Comparison of ENCODE assay signal across 9 cellular contexts in the genomic region with DNA sequence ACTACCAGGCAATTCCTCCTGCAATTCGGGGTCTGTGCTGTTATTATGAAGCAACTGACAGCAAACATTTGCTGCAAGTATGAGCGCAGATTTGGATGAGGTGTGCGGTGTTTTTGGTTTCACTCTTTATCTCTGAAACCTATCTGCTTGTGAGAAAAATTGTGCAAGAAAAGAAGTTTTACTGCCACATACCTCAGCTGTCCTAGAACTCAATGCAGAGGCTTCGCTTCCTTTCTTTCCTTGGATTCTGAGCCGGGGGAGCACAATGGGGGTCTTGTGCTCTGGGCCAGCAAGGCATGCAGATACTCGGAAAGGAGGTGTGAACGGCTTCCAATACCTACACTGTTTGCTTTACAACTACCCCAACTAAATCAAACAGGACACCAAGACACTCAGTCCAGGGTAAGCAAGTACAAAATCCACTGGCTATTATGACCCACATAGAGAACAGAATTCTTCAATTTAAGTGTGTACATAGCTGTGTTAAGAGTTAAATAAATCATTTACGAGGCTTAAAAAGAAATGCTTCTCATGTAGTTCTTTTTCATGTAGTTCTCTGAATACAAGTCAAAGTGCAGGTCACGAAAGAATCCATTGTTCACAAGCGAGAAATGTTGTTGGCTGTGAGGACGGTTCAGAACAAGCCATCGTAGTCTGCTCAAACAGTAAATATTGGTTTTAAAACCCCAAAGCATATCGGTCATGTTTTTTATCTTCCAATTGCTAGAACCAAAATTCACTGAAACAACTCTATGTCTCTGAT. TPM values are rescaled to one million over a fixed set of nuclear protein-coding genes. Genes with fewer than 3 reads are reported as not detected.
A peak's percentile ranks its signal among the peaks of the same experiment; 100 is the strongest.
DNase-seq lines count a peak whose midpoint lies in the region; ATAC-seq, FAIRE-seq and TF ChIP-seq lines count a peak whose summit lies in the region.
"Had no signal": no experiment of that assay in that cellular context is flagged by ENCODE, and none has a peak within 500 bp of the region (broad histone marks: within the 10 kb centered on the region; RNA-seq: fewer than 3 reads in every experiment).

No MANE protein-coding gene starts in this region.

- H3K23me2 ChIP-seq in H1 (ENCODE audit: low read depth, low read length): no peaks in the 10 kb centered on the region

- peak overlapping the region; percentile 50 for H2BK120ac ChIP-seq in H1 (replicated peaks; ENCODE audit: low read depth, low read length)

- no peaks in the 10 kb centered on the region for H3K4me1 Mint-ChIP-seq in CD8-positive, alpha-beta T cell (ENCODE audit: low read depth)

- no peak overlapping the region for H3K9ac ChIP-seq in Loucy (ENCODE audit: low read depth, low read length, poor library complexity, severe bottlenecking)
- H3K9ac ChIP-seq in H1 (replicated peaks in 1 of 4; ENCODE audit: extremely low read depth in 1 of 4, low read depth in 3 of 4, low read length in 3 of 4): no peak overlapping the region
- peak overlapping the region; percentile 79 for H3K9ac ChIP-seq in mucosa of stomach (ENCODE audit: low read length)

- H2BK12ac ChIP-seq in H1 (ENCODE audit: low read depth, low read length): no peak overlapping the region; the same call in 1 of the 2 replicates

- H3K18ac ChIP-seq in H1 (ENCODE audit: extremely low read depth, low read length): 0 out of 2 replicates have a peak overlapping the region, but pooled peaks have one; percentile 11

- no peak for TF ChIP-seq RAD21 in H1 (IDR thresholded peaks at IDR 0.05 in 1 of 2, conservative IDR thresholded peaks at IDR 0.05 in 1 of 2; ENCODE audit: low read depth in 2 of 2, low read length in 2 of 2)

- peak overlapping the region; percentile 34 for H3K4ac ChIP-seq in H1 (replicated peaks; ENCODE audit: insufficient read length, low read depth, low read length)

- H3K4me1 ChIP-seq in Loucy (ENCODE audit: insufficient read depth, low read length, poor library complexity, severe bottlenecking) (peaks cover 13% of the 10 kb centered on the region), H1 (replicated peaks in 1 of 4; ENCODE audit: control insufficient read depth in 3 of 4, insufficient read depth in 4 of 4, low read length in 3 of 4) (peaks cover 5 to 18% (median 12%) of the 10 kb centered on the region in 4 experiments; a peak in 6 of 7 replicates), mucosa of stomach (ENCODE audit: control insufficient read depth, insufficient read depth, low read length) (peaks cover 8% of the 10 kb centered on the region)
- no peaks in the 10 kb centered on the region for H3K4me1 ChIP-seq in CD8-positive, alpha-beta T cell (ENCODE audit: insufficient read depth, low read length)

- no peak overlapping the region for H2BK15ac ChIP-seq in H1 (ENCODE audit: low read length)

- no peak overlapping the region for H2BK20ac ChIP-seq in H1 (ENCODE audit: low read length)

- no peak for ATAC-seq in CD8-positive, alpha-beta T cell

- H2AFZ ChIP-seq in Loucy (ENCODE audit: low read length) (peak overlapping the region; percentile 82), H1 (ENCODE audit: low read length) (peak overlapping the region; percentile 84)

- H3K4me3 ChIP-seq in Loucy (ENCODE audit: low read length, poor library complexity, severe bottlenecking): peak overlapping the region; percentile 60
- no peak overlapping the region for H3K4me3 ChIP-seq in H1 (ENCODE audit: extremely low read depth in 1 of 4, insufficient read depth in 2 of 4, low read depth in 3 of 4, low read length in 4 of 4)
- peak overlapping the region; percentile 71 for H3K4me3 ChIP-seq in mucosa of stomach (ENCODE audit: low read length)
- H3K4me3 ChIP-seq in CD8-positive, alpha-beta T cell (ENCODE audit: low read depth, low read length): no peak overlapping the region

- intact Hi-C loops in CD8-positive, alpha-beta T cell (cut with DNase I, micrococcal nuclease): no loop called here

- DNase-seq in H1 (ENCODE audit: low read depth in 1 of 2, low spot score in 2 of 2) (no peak), NCI-H2196 treated with DMSO at 0.1 percent for 48 hours (lab: John Stamatoyannopoulos, UW; ENCODE audit: unreplicated experiment) (no peak), DMS153 (lab: John Stamatoyannopoulos, UW) (no peak), erythroblast (lab: John Stamatoyannopoulos, UW) (no peak)
- DNase-seq in CD8-positive, alpha-beta T cell: no peak
- DNase-seq: activated CD8-positive, alpha-beta memory T cell treated with anti-CD3 and anti-CD28 coated beads, Interleukin-2, amount 50 U/mL, for 4 hours had no signal

- no peak overlapping the region for H3K27ac ChIP-seq in H1 (ENCODE audit: low read depth, low read length)
- no peak overlapping the region for H3K27ac ChIP-seq in CD8-positive, alpha-beta T cell (ENCODE audit: low read depth, low read length)

- no peaks in the 10 kb centered on the region for H3K9me3 Mint-ChIP-seq in CD8-positive, alpha-beta T cell

- no peak for TF ChIP-seq CTCF in Loucy (conservative IDR thresholded peaks at IDR 0.05; ENCODE audit: low read length)
- no peak for TF ChIP-seq CTCF in H1 (IDR thresholded peaks at IDR 0.05; ENCODE audit: control extremely low read depth in 1 of 3, insufficient read depth in 1 of 3, low read depth in 1 of 3, low read length in 3 of 3)
- TF ChIP-seq CTCF in CD8-positive, alpha-beta T cell (IDR thresholded peaks at IDR 0.05): no peak

- WGBS in H1 (ENCODE audit: extremely low coverage in 1 of 2, insufficient coverage in 1 of 2, insufficient read length in 1 of 2, insufficient replicate concordance in 2 of 2, low coverage in 1 of 2, low lambda C conversion rate in 2 of 2, missing lambda C conversion rate in 1 of 2), 2 experiments: 82% methylated on average over 13 of the region's 13 CpGs; no CpG with 5 or more reads in 1 of the 2 experiments

- no peak for TF ChIP-seq EP300 in H1 (IDR thresholded peaks at IDR 0.05; ENCODE audit: borderline replicate concordance in 1 of 2, low read depth in 2 of 2, low read length in 2 of 2)

- no peaks in the 10 kb centered on the region for H3K9me3 ChIP-seq in Loucy (ENCODE audit: insufficient read depth, low read depth, low read length)
- no peaks in the 10 kb centered on the region for H3K9me3 ChIP-seq in H1 (ENCODE audit: insufficient read depth in 2 of 2, low read depth in 1 of 2, low read length in 1 of 2)
- H3K9me3 ChIP-seq in mucosa of stomach (ENCODE audit: control insufficient read depth, low read length): no peaks in the 10 kb centered on the region
- H3K9me3 ChIP-seq in CD8-positive, alpha-beta T cell (ENCODE audit: low read length): no peaks in the 10 kb centered on the region

- H2BK5ac ChIP-seq in H1 (ENCODE audit: low read depth, low read length): peak overlapping the region; percentile 7; the same call in 1 of the 2 replicates

- H3K27me3 Mint-ChIP-seq in CD8-positive, alpha-beta T cell (ENCODE audit: low read depth): peaks cover 15% of the 10 kb centered on the region

- H3K4me2 ChIP-seq in Loucy (ENCODE audit: low read depth, low read length, poor library complexity, severe bottlenecking): peak overlapping the region; percentile 72
- H3K4me2 ChIP-seq in H1 (ENCODE audit: insufficient read depth in 1 of 2, low read depth in 2 of 2, low read length in 2 of 2): peak overlapping the region; percentile 15 to 38; a peak in 3 of 4 replicates

- H3K36me3 ChIP-seq in Loucy (ENCODE audit: insufficient read depth, low read length) (no peaks in the 10 kb centered on the region), H1 (ENCODE audit: control insufficient read depth in 2 of 4, insufficient read depth in 4 of 4, low read length in 3 of 4) (no peaks in the 10 kb centered on the region), mucosa of stomach (ENCODE audit: control insufficient read depth, insufficient read depth, low read length) (no peaks in the 10 kb centered on the region)
- H3K36me3 ChIP-seq in CD8-positive, alpha-beta T cell (ENCODE audit: insufficient read depth, low read length): no peaks in the 10 kb centered on the region

- H3K14ac ChIP-seq in H1 (ENCODE audit: insufficient read length): no peak overlapping the region

- no peak overlapping the region for H3K23ac ChIP-seq in H1 (ENCODE audit: insufficient read length)

- no peak overlapping the region for H2AK5ac ChIP-seq in H1 (ENCODE audit: low read depth, low read length)

- POLR2A ChIA-PET in H1 (lab: Charles Lee; ENCODE audit: partially characterized antibody): interaction anchor here (0.9 kb wide), 2 partner anchors 21 to 28 kb away, joined by 3 read pairs; no protein-coding TSS in a partner anchor
- POLR2A ChIA-PET in CD8-positive, alpha-beta T cell (lab: Charles Lee): no interaction called here

- CTCF ChIA-PET in H1 (lab: Charles Lee; ENCODE audit: partially characterized antibody): interaction anchor here (0.9 to 1.3 kb wide), 3 partner anchors 8 to 211 kb away, joined by 3 to 5 read pairs (median 4); no protein-coding TSS in a partner anchor
- CTCF ChIA-PET in CD8-positive, alpha-beta T cell (lab: Charles Lee): no interaction called here

- TF ChIP-seq POLR2A in H1 (IDR thresholded peaks at IDR 0.05; ENCODE audit: control extremely low read depth in 1 of 2, low read depth in 2 of 2, low read length in 2 of 2): no peak
- no peak for TF ChIP-seq POLR2A in erythroblast (IDR thresholded peaks at IDR 0.05; ENCODE audit: low read length)

- H3K56ac ChIP-seq in H1 (replicated peaks; ENCODE audit: insufficient read length, low read depth, low read length): no peak overlapping the region

- no peaks in the 10 kb centered on the region for H3K79me1 ChIP-seq in H1 (ENCODE audit: low read depth, low read length)

- H3K79me2 ChIP-seq in Loucy (ENCODE audit: insufficient read depth, low read length): no peaks in the 10 kb centered on the region
- no peaks in the 10 kb centered on the region for H3K79me2 ChIP-seq in H1 (ENCODE audit: control insufficient read depth in 1 of 2, insufficient read depth in 2 of 2, low read length in 2 of 2)

- H4K5ac ChIP-seq in H1 (ENCODE audit: insufficient read length, low read depth, low read length): no peak overlapping the region

- no peaks in the 10 kb centered on the region for H3F3A ChIP-seq in Loucy (ENCODE audit: low read depth)

- H3K27ac Mint-ChIP-seq in CD8-positive, alpha-beta T cell: no peak overlapping the region

- peak; percentile 96 for FAIRE-seq in A204.1 (lab: Jason Lieb, UNC)
- FAIRE-seq in H1 (lab: Jason Lieb, UNC): no peak

- no peaks in the 10 kb centered on the region for H3K9me2 ChIP-seq in Loucy (replicated peaks; ENCODE audit: low read depth, low read length)

- no peak overlapping the region for H3K4me3 Mint-ChIP-seq in CD8-positive, alpha-beta T cell

- peak overlapping the region; percentile 37 for H4K91ac ChIP-seq in H1 (replicated peaks; ENCODE audit: insufficient read length, low read length)

- H3K36me3 Mint-ChIP-seq in CD8-positive, alpha-beta T cell: no peaks in the 10 kb centered on the region

- no peak overlapping the region for H4K8ac ChIP-seq in H1 (ENCODE audit: extremely low read depth, insufficient read depth, low read length)

- H4K20me1 ChIP-seq in Loucy (ENCODE audit: insufficient read depth, low read length, poor library complexity, severe bottlenecking) (no peaks in the 10 kb centered on the region), H1 (replicated peaks in 1 of 2; ENCODE audit: control insufficient read depth in 1 of 2, insufficient read depth in 2 of 2, low read length in 2 of 2) (no peaks in the 10 kb centered on the region)

- H3K27me3 ChIP-seq in Loucy (ENCODE audit: insufficient read depth, low read length, poor library complexity, severe bottlenecking) (no peaks in the 10 kb centered on the region), H1 (replicated peaks in 1 of 4; ENCODE audit: control insufficient read depth in 3 of 4, extremely low read depth in 1 of 4, insufficient read depth in 3 of 4, low read length in 3 of 4) (no peaks in the 10 kb centered on the region), mucosa of stomach (ENCODE audit: control insufficient read depth, insufficient read depth, low read length) (no peaks in the 10 kb centered on the region)
- no peaks in the 10 kb centered on the region for H3K27me3 ChIP-seq in CD8-positive, alpha-beta T cell (ENCODE audit: insufficient read depth, low read length)

RNA-seq across cellular contexts. Expression of a gene that starts 1.1 kb away (rescaled TPM):
- total RNA-seq in H1 (2021; fragmentation: NEBNext Ultra II Directional; extraction: Animal tissue kit (Norgen Biotek cat#: 25700)): 73.0 and 75.8 TPM in 2 replicates
- polyA plus RNA-seq in H1 (2011; rRNA removed): 37.4 and 87.1 TPM in 2 replicates
- 34.5 TPM for polyA plus RNA-seq in H1 (2011; cell fraction: cytosol; rRNA removed)
- polyA plus RNA-seq in H1 (2011; cell fraction: nucleus; rRNA removed): 96.7 TPM
- polyA plus RNA-seq in H1 (2012, experiment 1 of 2): 46.3 to 72.9 TPM (median 63.2 TPM) in 4 replicates
- 12.5 TPM for polyA plus RNA-seq in H1 (2012, experiment 2 of 2)
- polyA plus RNA-seq in H1 (2013, experiment 1 of 2): 80.9 TPM
- polyA plus RNA-seq in H1 (2013, experiment 2 of 2): 79.9 TPM
- polyA minus RNA-seq in H1 (2011; rRNA and poly(A)+ RNA removed): 136 and 328 TPM in 2 replicates
- polyA minus RNA-seq in H1 (2011; cell fraction: cytosol; rRNA and poly(A)+ RNA removed): 49.0 TPM
- 200 TPM for polyA minus RNA-seq in H1 (2011; cell fraction: nucleus; rRNA and poly(A)+ RNA removed)
- under 1 TPM in 1 of 2 experiments, not detected in 1; 0.08 TPM for total RNA-seq in CD8-positive, alpha-beta T cell

Comparison
In these comparisons a context has a peak if more than half of its experiments do, and no peak if none do; other contexts are left out.
1. H3K4me3 ChIP-seq: peak in Loucy (single experiment) and mucosa of stomach (single experiment); none in H1 (0 of 4) and CD8-positive, alpha-beta T cell (single experiment).
2. RNA of a gene that starts 1.1 kb away (total RNA-seq): 73.0 to 75.8 TPM in H1; 0.08 TPM in CD8-positive, alpha-beta T cell; every median in the first group is over 10 times any median in the second.